Comparison of ENCODE assay signal across 1 cellular context in genomic region chr6:149925974-149926777, GRCh38.
A peak's percentile ranks its signal among the peaks of the same experiment; 100 is the strongest.
TF ChIP-seq lines count a peak whose summit lies in the region.

No MANE protein-coding gene starts in this region.

TF ChIP-seq in HepG2, 621 proteins besides CTCF, POLR2A, EP300 and RAD21 (continued from another document and continues in another):
- TF ChIP-seq MAZ (IDR thresholded peaks at IDR 0.05; ENCODE audit: borderline replicate concordance, low read depth, low read length) = no peak; the same call in 1 of the 2 replicates
- TF ChIP-seq MAZ (CRISPR knock-in tag; IDR thresholded peaks at IDR 0.05; ENCODE audit: low read depth) = peak; percentile 85
- 0 out of 2 replicates have a peak, but pooled peaks have one; percentile 43 for TF ChIP-seq ZNF616 (CRISPR knock-in tag; IDR thresholded peaks at IDR 0.05; ENCODE audit: low read depth)
- TF ChIP-seq ARID4A (CRISPR knock-in tag; IDR thresholded peaks at IDR 0.05; ENCODE audit: borderline replicate concordance) = peak; percentile 51; the same call in 1 of the 2 replicates
- no peak for TF ChIP-seq MTF1 (CRISPR knock-in tag; IDR thresholded peaks at IDR 0.05)
- no peak for TF ChIP-seq ZFP41 (CRISPR knock-in tag; IDR thresholded peaks at IDR 0.05; ENCODE audit: borderline replicate concordance)
- 0 out of 2 replicates have a peak, but pooled peaks have one; percentile 29 for TF ChIP-seq ZNF160 (CRISPR knock-in tag; IDR thresholded peaks at IDR 0.05)
- TF ChIP-seq NFKB2 (CRISPR knock-in tag; IDR thresholded peaks at IDR 0.05; ENCODE audit: borderline replicate concordance) = peak; percentile 70; the same call in 1 of the 2 replicates
- 0 out of 3 replicates have a peak, but pooled peaks have one; percentile 25 for TF ChIP-seq MXI1 (IDR thresholded peaks at IDR 0.05; ENCODE audit: borderline replicate concordance, low read depth, low read length)
- TF ChIP-seq ZNF446 (CRISPR knock-in tag; IDR thresholded peaks at IDR 0.05) = no peak
- no peak for TF ChIP-seq ZNF414 (CRISPR knock-in tag; IDR thresholded peaks at IDR 0.05)
- TF ChIP-seq ZNF564 (CRISPR knock-in tag; IDR thresholded peaks at IDR 0.05) = no peak
- peak; percentile 42; the same call in 1 of the 2 replicates for TF ChIP-seq YEATS4 (CRISPR knock-in tag; IDR thresholded peaks at IDR 0.05; ENCODE audit: borderline replicate concordance)
- TF ChIP-seq MBD4 (IDR thresholded peaks at IDR 0.05; ENCODE audit: borderline replicate concordance, low read length) = no peak
- TF ChIP-seq HNRNPLL (IDR thresholded peaks at IDR 0.05; ENCODE audit: low read depth, low read length, poor library complexity, severe bottlenecking) = peak; percentile 67
- peak; percentile 47; the same call in 1 of the 2 replicates for TF ChIP-seq ZNF788 (CRISPR knock-in tag; IDR thresholded peaks at IDR 0.05; ENCODE audit: borderline replicate concordance)
- TF ChIP-seq SP5 (CRISPR knock-in tag; IDR thresholded peaks at IDR 0.05; ENCODE audit: borderline replicate concordance, low read depth) = peak; percentile 65
- TF ChIP-seq ZNF350 (CRISPR knock-in tag; IDR thresholded peaks at IDR 0.05; ENCODE audit: borderline replicate concordance, low read depth) = peak; percentile 61; the same call in 1 of the 2 replicates
- TF ChIP-seq NR2F2 (IDR thresholded peaks at IDR 0.05; ENCODE audit: borderline replicate concordance, low read depth) = 0 out of 2 replicates have a peak, but pooled peaks have one; percentile 22
- TF ChIP-seq TARDBP (CRISPR knock-in tag; IDR thresholded peaks at IDR 0.05) = peak; percentile 57; the same call in 1 of the 2 replicates
- TF ChIP-seq IRF2 (CRISPR knock-in tag; IDR thresholded peaks at IDR 0.05) = peak; percentile 75
- peak; percentile 59; the same call in 1 of the 2 replicates for TF ChIP-seq ZSCAN21 (CRISPR knock-in tag; IDR thresholded peaks at IDR 0.05; ENCODE audit: borderline replicate concordance)
- no peak for TF ChIP-seq SOX6 (IDR thresholded peaks at IDR 0.05)
- TF ChIP-seq SOX6 (CRISPR knock-in tag; IDR thresholded peaks at IDR 0.05) = peak; percentile 22; the same call in 1 of the 2 replicates
- 0 out of 2 replicates have a peak, but pooled peaks have one; percentile 32 for TF ChIP-seq ZNF619 (CRISPR knock-in tag; IDR thresholded peaks at IDR 0.05)
- TF ChIP-seq MEIS2 (CRISPR knock-in tag; IDR thresholded peaks at IDR 0.05) = 0 out of 2 replicates have a peak, but pooled peaks have one; percentile 11
- peak; percentile 80; the same call in 1 of the 2 replicates for TF ChIP-seq HBP1 (CRISPR knock-in tag; IDR thresholded peaks at IDR 0.05; ENCODE audit: low read depth)
- no peak for TF ChIP-seq CBFB (CRISPR knock-in tag; IDR thresholded peaks at IDR 0.05)
- TF ChIP-seq SRSF1 (optimal IDR thresholded peaks at IDR 0.05; ENCODE audit: low read depth, low read length) = peak; percentile 60
- no peak for TF ChIP-seq ZNF317 (CRISPR knock-in tag; IDR thresholded peaks at IDR 0.05)
- TF ChIP-seq ZNF704 (CRISPR knock-in tag; IDR thresholded peaks at IDR 0.05; ENCODE audit: borderline replicate concordance) = peak; percentile 30; the same call in 1 of the 2 replicates
- 0 out of 2 replicates have a peak, but pooled peaks have one; percentile 42 for TF ChIP-seq ZSCAN29 (CRISPR knock-in tag; conservative IDR thresholded peaks at IDR 0.05)
- no peak for TF ChIP-seq JDP2 (CRISPR knock-in tag; IDR thresholded peaks at IDR 0.05; ENCODE audit: borderline replicate concordance)
- peak; percentile 52; the same call in 1 of the 2 replicates for TF ChIP-seq GATAD1 (CRISPR knock-in tag; IDR thresholded peaks at IDR 0.05)
- no peak for TF ChIP-seq ZNF280B (CRISPR knock-in tag; IDR thresholded peaks at IDR 0.05; ENCODE audit: borderline replicate concordance)
- TF ChIP-seq XRCC5 (optimal IDR thresholded peaks at IDR 0.05; ENCODE audit: low read length) = peak; percentile 93
- TF ChIP-seq FOXJ3 (CRISPR knock-in tag; IDR thresholded peaks at IDR 0.05; ENCODE audit: borderline replicate concordance) = no peak
- TF ChIP-seq ZNF33A (CRISPR knock-in tag; IDR thresholded peaks at IDR 0.05; ENCODE audit: borderline replicate concordance) = peak; percentile 66; the same call in 1 of the 2 replicates
- TF ChIP-seq ZBTB4 (CRISPR knock-in tag; IDR thresholded peaks at IDR 0.05; ENCODE audit: borderline replicate concordance) = no peak
- no peak for TF ChIP-seq HOMEZ (CRISPR knock-in tag; IDR thresholded peaks at IDR 0.05; ENCODE audit: low read depth)
- TF ChIP-seq PATZ1 (CRISPR knock-in tag; IDR thresholded peaks at IDR 0.05) = peak; percentile 71; the same call in 1 of the 2 replicates
